Comparison of ENCODE assay signal across 15 cellular contexts in the genomic region with DNA sequence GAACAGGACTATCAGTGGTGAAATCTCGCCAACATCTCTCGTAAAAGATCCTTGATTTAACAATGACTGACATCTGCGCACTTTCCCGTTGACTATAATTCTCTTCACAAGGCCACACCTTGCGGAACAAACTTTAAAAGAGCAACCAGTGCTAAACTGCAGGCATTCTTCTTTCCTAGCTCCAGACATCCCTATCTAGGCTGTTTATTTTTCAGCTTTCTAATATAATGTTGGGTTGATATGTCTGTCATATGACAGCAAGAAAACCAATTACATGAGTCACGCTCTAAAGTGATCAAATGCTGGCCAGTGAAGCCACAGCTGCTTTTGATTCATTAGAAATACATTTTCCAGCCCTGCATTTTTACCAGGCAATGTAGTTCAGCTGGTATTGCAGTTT.
A peak's percentile ranks its signal among the peaks of the same experiment; 100 is the strongest.
DNase-seq lines count a peak whose midpoint lies in the region; ATAC-seq and TF ChIP-seq lines count a peak whose summit lies in the region.
"Had no signal": no experiment of that assay in that cellular context is flagged by ENCODE, and none has a peak within 500 bp of the region (broad histone marks: within the 10 kb centered on the region; RNA-seq: fewer than 3 reads in every experiment).

No MANE protein-coding gene starts in this region.

- no peak for TF ChIP-seq CTCF in 22Rv1 (IDR thresholded peaks at IDR 0.05)
- no peak for TF ChIP-seq CTCF in PC-3 (conservative IDR thresholded peaks at IDR 0.05; ENCODE audit: low read depth, low read length)
- no peak for TF ChIP-seq CTCF in astrocyte of the spinal cord (IDR thresholded peaks at IDR 0.05; ENCODE audit: low read depth, low read length)
- no peak for TF ChIP-seq CTCF in uterus (IDR thresholded peaks at IDR 0.05)

- peak overlapping the region; percentile 21; the same call in 1 of the 2 replicates for H3K4me2 ChIP-seq in PC-3 (ENCODE audit: low read length)
- H3K4me2 ChIP-seq: BLaER1 treated with 17β-estradiol and CSF1 and Interleukin-3, amounts not matched to agents 10 nM and 100 nM had no signal

- no peak overlapping the region for H2AFZ ChIP-seq in PC-3 (ENCODE audit: low read length)

- H3K9me2 ChIP-seq in PC-3 (replicated peaks; ENCODE audit: low read length) = no peaks in the 10 kb centered on the region

- H3K27me3 ChIP-seq in PC-3 (ENCODE audit: low read length) (no peaks in the 10 kb centered on the region), aorta (ENCODE audit: control insufficient read depth in 1 of 2, insufficient read depth in 2 of 2, low read length in 1 of 2) (no peaks in the 10 kb centered on the region), uterus (no peaks in the 10 kb centered on the region)
- H3K27me3 ChIP-seq: BLaER1 treated with 17β-estradiol and CSF1 and Interleukin-3, amounts not matched to agents 10 nM and 100 nM had no signal

- peak overlapping the region; percentile 30 for H3K9ac ChIP-seq in PC-3 (ENCODE audit: low read length)
- H3K9ac ChIP-seq: BLaER1 treated with 17β-estradiol and CSF1 and Interleukin-3, amounts not matched to agents 10 nM and 100 nM had no signal

- no TSS peak for BruUV-seq in PC-3 (replicated peaks; lab: Mats Ljungman, UMichigan)

- no peaks in the 10 kb centered on the region for H3K79me2 ChIP-seq in PC-3 (ENCODE audit: low read length)

- no peaks in the 10 kb centered on the region for H3F3A ChIP-seq in PC-3 (ENCODE audit: low read length, unreplicated experiment)

- H3K36me3 ChIP-seq in PC-3 (ENCODE audit: low read depth, low read length) (peaks cover 27% of the 10 kb centered on the region), aorta (ENCODE audit: control insufficient read depth in 1 of 2, insufficient read depth in 2 of 2, low read length in 1 of 2) (no peaks in the 10 kb centered on the region), uterus (no peaks in the 10 kb centered on the region)
- H3K36me3 ChIP-seq: BLaER1 treated with 17β-estradiol and CSF1 and Interleukin-3, amounts not matched to agents 10 nM and 100 nM had no signal

- H3K4me3 ChIP-seq in PC-3 (ENCODE audit: low read length) = no peak overlapping the region
- H3K4me3 ChIP-seq in astrocyte of the spinal cord (ENCODE audit: low read depth, low read length) = no peak overlapping the region
- H3K4me3 ChIP-seq in aorta (ENCODE audit: low read length in 2 of 2) = no peak overlapping the region
- H3K4me3 ChIP-seq in uterus = no peak overlapping the region
- H3K4me3 ChIP-seq: BLaER1 treated with 17β-estradiol and CSF1 and Interleukin-3, amounts not matched to agents 10 nM and 100 nM had no signal

- DNase-seq in PC-3 (peak; percentile 58), astrocyte of the spinal cord (ENCODE audit: low read depth, low spot score) (peak; percentile 4), myocyte (ENCODE audit: low read depth) (peak; percentile 66), medulla oblongata (ENCODE audit: extremely low spot score) (no peak), OCI-M1 (lab: John Stamatoyannopoulos, UW) (no peak), aorta (no peak), uterus (no peak)
- DNase-seq: DMS153; EL; NCI-H1092 treated with DMSO at 0.1 percent for 48 hours; NCI-H1694 treated with DMSO at 0.1 percent for 48 hours; NCI-H69; NK-92 treated with Interleukin-12 subunit alpha and Interleukin-12 subunit beta, amount 100 ng/mL, for 24 hours had no signal

- no peaks in the 10 kb centered on the region for H4K20me1 ChIP-seq in PC-3 (ENCODE audit: low read length)
- H4K20me1 ChIP-seq: BLaER1 treated with 17β-estradiol and CSF1 and Interleukin-3, amounts not matched to agents 10 nM and 100 nM had no signal

- 84 to 86% methylated on average over 6 of the region's 6 CpGs for WGBS in aorta, 2 donors

- 0 out of 2 replicates have a peak overlapping the region, but pooled peaks have one; percentile 17 for H3K27ac ChIP-seq in 22Rv1
- peak overlapping the region; percentile 93 for H3K27ac ChIP-seq in PC-3 (ENCODE audit: low read length)
- H3K27ac ChIP-seq in aorta (ENCODE audit: low read depth in 1 of 2, low read length in 2 of 2) = no peak overlapping the region
- no peak overlapping the region for H3K27ac ChIP-seq in uterus
- H3K27ac ChIP-seq: BLaER1 treated with 17β-estradiol and CSF1 and Interleukin-3, amounts not matched to agents 10 nM and 100 nM had no signal

- no peaks in the 10 kb centered on the region for H3K9me3 ChIP-seq in PC-3 (ENCODE audit: low read length)
- H3K9me3 ChIP-seq in aorta (ENCODE audit: control insufficient read depth, low read length) = no peaks in the 10 kb centered on the region
- H3K9me3 ChIP-seq in uterus = no peaks in the 10 kb centered on the region

- no peak for TF ChIP-seq POLR2A in uterus (IDR thresholded peaks at IDR 0.05)

- CTCF ChIA-PET in PC-3 (lab: Charles Lee) = no interaction called here

- 0 out of 2 replicates have a peak, but pooled peaks have one; percentile 29 for ATAC-seq in PC-3
- ATAC-seq in aorta (ENCODE audit: low FRiP score) = no peak

- H3K4me1 ChIP-seq in PC-3 (ENCODE audit: insufficient read depth, low read length) (peaks cover 22% of the 10 kb centered on the region), aorta (ENCODE audit: control insufficient read depth in 1 of 2, insufficient read depth in 2 of 2, low read length in 2 of 2) (no peaks in the 10 kb centered on the region), uterus (no peaks in the 10 kb centered on the region)

- in situ Hi-C loops in astrocyte of the spinal cord (cut with HindIII; ENCODE audit: low sequenced_read_pairs) = no loop called here

- POLR2A ChIA-PET in PC-3 (lab: Charles Lee; ENCODE audit: unreplicated experiment) = no interaction called here

- intact Hi-C loops in PC-3 (cut with micrococcal nuclease) (no loop called here), aorta (cut with DNase I) (no loop called here), uterus (cut with DNase I; ENCODE audit: low total_unique reads) (no loop called here)

Comparison
In these comparisons a context has a peak if more than half of its experiments do, and no peak if none do; other contexts are left out.
1. H3K27ac ChIP-seq: peak in 22Rv1 (single experiment) and PC-3 (single experiment); none in aorta (0 of 2) and uterus (0 of 2).
2. DNase-seq: peak in PC-3 (single experiment), astrocyte of the spinal cord (single experiment) and myocyte (single experiment); none in medulla oblongata (single experiment), OCI-M1 (single experiment), aorta (0 of 2) and uterus (0 of 2).